ENCODE assay signal across 22 cellular contexts in the genomic region with DNA sequence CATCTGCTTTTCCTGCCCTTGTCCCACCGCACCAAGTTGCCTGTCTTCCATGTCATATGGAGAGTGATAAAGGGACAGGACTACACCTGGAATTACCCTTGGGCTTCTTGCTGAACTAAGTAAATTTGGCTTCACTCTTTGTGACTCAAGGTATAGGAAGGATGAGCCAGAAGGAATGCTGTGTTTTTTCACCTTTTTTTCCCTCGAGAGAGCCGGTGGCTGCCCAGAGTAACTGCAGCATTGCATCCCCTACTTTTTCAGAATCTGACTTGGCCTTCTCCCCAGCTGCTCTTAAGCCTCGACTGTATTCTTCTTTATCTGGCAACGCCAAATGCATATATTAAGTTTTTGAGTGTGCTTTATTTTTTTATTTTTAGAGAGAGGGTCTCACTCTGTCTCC.
"Had no signal": no experiment of that assay in that cellular context is flagged by ENCODE, and none has a peak within 500 bp of the region (broad histone marks: within the 10 kb centered on the region; RNA-seq: fewer than 3 reads in every experiment).

No MANE protein-coding gene starts in this region.

- ATAC-seq: activated CD8-positive, alpha-beta T cell treated with anti-CD3 and anti-CD28 coated beads for 36 hours; activated T-helper 17 cell treated with anti-CD3 and anti-CD28 coated beads, Interleukin-2, amount 50 U/mL, for 72 hours; body of pancreas; gastroesophageal sphincter; heart left ventricle; left ventricle myocardium superior; natural killer cell; pancreas; stimulated activated memory B cell treated with anti-CD40 and anti-IgM and Interleukin-4, amounts not matched to agents 10 μg/mL and 1 μg/mL and 100 μg/mL, for 72 hours; upper lobe of right lung had no signal

- H3K27ac ChIP-seq: gastroesophageal sphincter, heart left ventricle, right lobe of liver, testis, upper lobe of right lung had no signal

- H3K27me3 ChIP-seq: body of pancreas, gastroesophageal sphincter, heart left ventricle, pancreas, right lobe of liver, testis, upper lobe of right lung had no signal

- H3K36me3 ChIP-seq: pancreas, upper lobe of right lung had no signal

- H3K4me3 ChIP-seq: body of pancreas, gastroesophageal sphincter, heart left ventricle, pancreas, right lobe of liver, testis, upper lobe of right lung had no signal

- DNase-seq: activated CD4-positive, alpha-beta T cell treated with anti-CD3 and anti-CD28 coated beads for 48 hours; activated CD4-positive, CD25-positive, alpha-beta regulatory T cell; activated CD8-positive, alpha-beta T cell treated with anti-CD3 and anti-CD28 coated beads for 36 hours; activated naive CD4-positive, alpha-beta T cell; activated naive CD8-positive, alpha-beta T cell treated with anti-CD3 and anti-CD28 coated beads for 36 hours; activated T-cell treated with anti-CD3 and anti-CD28 coated beads, Interleukin-2, amount 50 U/mL, for 1 hour; body of pancreas; caudate nucleus; heart left ventricle; kidney glomerular epithelial cell; left ventricle myocardium superior; mesenchymal stem cell; natural killer cell; pancreas; right lobe of liver; small intestine; stimulated activated CD4-positive, alpha-beta T cell treated with anti-CD3 and anti-CD28 coated beads, Interleukin-4, amount 100 ng/mL, for 4 hours; testis; upper lobe of right lung had no signal

- H3K9me3 ChIP-seq: body of pancreas, gastroesophageal sphincter, heart left ventricle, pancreas, right lobe of liver, testis, upper lobe of right lung had no signal
